ENCODE assay signal across 9 cellular contexts in genomic region chr19:47391510-47392223, GRCh38. TPM values are rescaled to one million over a fixed set of nuclear protein-coding genes. Genes with fewer than 3 reads are reported as not detected.
A peak's percentile ranks its signal among the peaks of the same experiment; 100 is the strongest.
DNase-seq lines count a peak whose midpoint lies in the region; ATAC-seq and TF ChIP-seq lines count a peak whose summit lies in the region.
"Had no signal": no experiment of that assay in that cellular context is flagged by ENCODE, and none has a peak within 500 bp of the region (broad histone marks: within the 10 kb centered on the region; RNA-seq: fewer than 3 reads in every experiment).

No MANE protein-coding gene starts in this region.

- no peaks in the 10 kb centered on the region for H3K9me3 ChIP-seq in Panc1 (ENCODE audit: control insufficient read depth, insufficient read depth, low read depth, low read length)
- H3K9me3 ChIP-seq in stomach = no peaks in the 10 kb centered on the region

- CTCF ChIA-PET in Panc1 (lab: Charles Lee) = interaction anchor here (0.5 to 1.1 kb wide), 4 partner anchors 41 to 107 kb away, joined by 3 to 8 read pairs (median 3); partner anchors contain the start of gene DHX34

- ATAC-seq in Panc1 (peak; percentile 92), HG02870 (IDR thresholded peaks at IDR 0.05; ENCODE audit: unreplicated experiment) (no peak)
- ATAC-seq in activated T-cell treated with anti-CD3 and anti-CD28 coated beads, Interleukin-2, amount 50 U/mL, for 4 hours = peak; percentile 82 to 87

- no peak overlapping the region for H3K4me3 Mint-ChIP-seq in activated T-cell treated with anti-CD3 and anti-CD28 coated beads, Interleukin-2, amount 50 U/mL, for 4 hours
- H3K4me3 Mint-ChIP-seq in neural crest cell = peak overlapping the region; percentile 62

- DNase-seq in COR-L47 (lab: John Stamatoyannopoulos, UW) = peak; percentile 42
- peak; percentile 64 for DNase-seq in HT1080 (ENCODE audit: low read depth)
- peak; percentile 36 for DNase-seq in Panc1 (ENCODE audit: low read depth, low spot score)
- peak; percentile 81 for DNase-seq in activated T-cell treated with anti-CD3 and anti-CD28 coated beads, Interleukin-2, amount 50 U/mL, for 4 hours
- DNase-seq in fibroblast of pulmonary artery (ENCODE audit: low read depth) = peak; percentile 79
- DNase-seq in neural crest cell (ENCODE audit: low read depth, low spot score) = peak; percentile 94
- peak; percentile 82 for DNase-seq in stomach

- in situ Hi-C loops in Panc1 (cut with HindIII; ENCODE audit: low pct_unique_long_range_greater_than_20kb, low sequenced_read_pairs) = no loop called here

- WGBS in stomach, 5 donors = 31 to 38% (median 33%) methylated on average over 15 of the region's 15 CpGs

- peaks cover 15% of the 10 kb centered on the region for H3K27me3 Mint-ChIP-seq in activated T-cell treated with anti-CD3 and anti-CD28 coated beads, Interleukin-2, amount 50 U/mL, for 4 hours (ENCODE audit: low read depth)
- H3K27me3 Mint-ChIP-seq in neural crest cell (ENCODE audit: low read depth) = peaks cover 11% of the 10 kb centered on the region

- TF ChIP-seq CTCF in Panc1 (IDR thresholded peaks at IDR 0.05) = peak; percentile 91
- TF ChIP-seq CTCF in fibroblast of pulmonary artery (IDR thresholded peaks at IDR 0.05; ENCODE audit: low read length, missing control alignments) = peak; percentile 94
- TF ChIP-seq CTCF in neural crest cell (conservative IDR thresholded peaks at IDR 0.05) = peak; percentile 92
- peak in 5 of 7 experiments; percentile 62 to 88 (median 82) for TF ChIP-seq CTCF in stomach (IDR thresholded peaks at IDR 0.05)

- no peaks in the 10 kb centered on the region for H3K9me3 Mint-ChIP-seq in activated T-cell treated with anti-CD3 and anti-CD28 coated beads, Interleukin-2, amount 50 U/mL, for 4 hours
- no peaks in the 10 kb centered on the region for H3K9me3 Mint-ChIP-seq in neural crest cell

- H3K36me3 ChIP-seq in Panc1 (ENCODE audit: control insufficient read depth, insufficient read depth, low read length) (no peaks in the 10 kb centered on the region), stomach (no peaks in the 10 kb centered on the region)

- no peak overlapping the region for H3K4me3 ChIP-seq in Panc1 (ENCODE audit: low read depth in 2 of 2, low read length in 2 of 2)
- no peak overlapping the region for H3K4me3 ChIP-seq in fibroblast of pulmonary artery (replicated peaks; ENCODE audit: low read depth, low read length)
- H3K4me3 ChIP-seq in stomach = no peak overlapping the region

- H3K27ac ChIP-seq in Panc1 (ENCODE audit: low read length) (no peak overlapping the region), stomach (no peak overlapping the region)

- BruUV-seq in Panc1 (replicated peaks; lab: Mats Ljungman, UMichigan) = no TSS peak

- POLR2A ChIA-PET in Panc1 (lab: Charles Lee) = no interaction called here

- no peak for TF ChIP-seq POLR2A in stomach (IDR thresholded peaks at IDR 0.05)

- H3K27ac Mint-ChIP-seq in neural crest cell (ENCODE audit: unreplicated experiment) = peak overlapping the region; percentile 96

- intact Hi-C loops in Panc1 (cut with micrococcal nuclease; ENCODE audit: unreplicated experiment) (loop anchor here (10.0 kb wide), 1 partner anchor 97 kb away; no protein-coding TSS in a partner anchor), stomach (cut with DNase I; ENCODE audit: low total_unique reads) (no loop called here)

- H3K4me1 Mint-ChIP-seq in activated T-cell treated with anti-CD3 and anti-CD28 coated beads, Interleukin-2, amount 50 U/mL, for 4 hours (ENCODE audit: low read depth) = peaks cover 2% of the 10 kb centered on the region
- peaks cover 15% of the 10 kb centered on the region for H3K4me1 Mint-ChIP-seq in neural crest cell

- TF ChIP-seq EP300 in stomach (IDR thresholded peaks at IDR 0.05) = no peak

- H3K4me1 ChIP-seq in Panc1 (ENCODE audit: control insufficient read depth, insufficient read depth, low read length) (no peaks in the 10 kb centered on the region), stomach (peaks cover 0 to 8% (median 0%) of the 10 kb centered on the region in 4 donors)

- H3K36me3 Mint-ChIP-seq in activated T-cell treated with anti-CD3 and anti-CD28 coated beads, Interleukin-2, amount 50 U/mL, for 4 hours (ENCODE audit: insufficient read depth) = no peaks in the 10 kb centered on the region
- H3K36me3 Mint-ChIP-seq in neural crest cell (ENCODE audit: low read depth) = no peaks in the 10 kb centered on the region

- H3K27me3 ChIP-seq in Panc1 (ENCODE audit: control insufficient read depth, insufficient read depth, low read length) (no peaks in the 10 kb centered on the region), stomach (peaks cover 0 to 12% (median 0%) of the 10 kb centered on the region in 3 donors)

RNA-seq across cellular contexts. Expression of gene MEIS3, which starts 27.7 kb away (rescaled TPM):
- total RNA-seq in HT1080 (2014; rRNA removed; shearing (Covaris generic)) = 3.2 and 6.3 TPM in 2 replicates
- 3.0 TPM in 2 replicates for polyA plus RNA-seq in HT1080 (2015; cell fraction: cytosol; rRNA removed)
- 2.9 and 4.4 TPM in 2 replicates for polyA plus RNA-seq in HT1080 (2015; cell fraction: nucleus; rRNA removed)
- total RNA-seq in Panc1 (2021; ENCODE audit: unreplicated experiment) (11.3 TPM), neural crest cell (99.9 and 109 TPM in 2 replicates), stomach (10 to 100 TPM in 3 of 5 donors, 1 to 10 TPM in 2; 3.1 to 18.2 (median 10.5) TPM)
- 20.1 TPM for polyA plus RNA-seq in Panc1 (2012; ENCODE audit: insufficient read length)
- under 1 TPM in 1 of 3 donors, not detected in 2; 0.16 TPM for total RNA-seq in activated T-cell treated with anti-CD3 and anti-CD28 coated beads, Interleukin-2, amount 50 U/mL, for 4 hours
- polyA plus RNA-seq in stomach = 10 to 100 TPM; 11.9 to 16.7 (median 15.3) TPM
- total RNA-seq: activated CD8-positive, alpha-beta memory T cell treated with anti-CD3 and anti-CD28 coated beads for 36 hours had no signal

RNA-seq across cellular contexts. Expression of gene DHX34, which starts 42.6 kb away (rescaled TPM):
- 25.9 and 26.8 TPM in 2 replicates for total RNA-seq in HT1080 (2014; rRNA removed; shearing (Covaris generic))
- 17.3 and 17.7 TPM in 2 replicates for polyA plus RNA-seq in HT1080 (2015; cell fraction: cytosol; rRNA removed)
- polyA plus RNA-seq in HT1080 (2015; cell fraction: nucleus; rRNA removed) = 53.4 and 57.7 TPM in 2 replicates
- 29.2 TPM for total RNA-seq in Panc1 (2021; ENCODE audit: unreplicated experiment)
- polyA plus RNA-seq in Panc1 (2012; ENCODE audit: insufficient read length) = 26.8 TPM
- 10 to 100 TPM; 38.1 to 41.0 (median 38.6) TPM for total RNA-seq in activated T-cell treated with anti-CD3 and anti-CD28 coated beads, Interleukin-2, amount 50 U/mL, for 4 hours
- total RNA-seq in neural crest cell = 31.6 and 32.4 TPM in 2 replicates
- total RNA-seq in stomach = 10 to 100 TPM in 4 of 5 donors, 1 to 10 TPM in 1; 8.1 to 28.6 (median 13.4) TPM
- 1 to 10 TPM; 6.9 to 9.7 (median 9.0) TPM for polyA plus RNA-seq in stomach

RNA-seq across cellular contexts. Expression of gene C5AR2, which starts 59.7 kb away (rescaled TPM):
- total RNA-seq in HT1080 (2014; rRNA removed; shearing (Covaris generic)) = 0.30 TPM in 1 of 2 replicates, not detected in the other
- polyA plus RNA-seq in HT1080 (2015; cell fraction: cytosol; rRNA removed) = 0.01 TPM in 1 of 2 replicates, not detected in the other
- not detected in 2 replicates for polyA plus RNA-seq in HT1080 (2015; cell fraction: nucleus; rRNA removed)
- total RNA-seq in Panc1 (2021; ENCODE audit: unreplicated experiment) (0.03 TPM), neural crest cell (not detected in 2 replicates), stomach (10 to 100 TPM in 1 of 5 donors, under 1 TPM in 2, not detected in 2; 0.73 to 11.1 (median 0.87) TPM)
- polyA plus RNA-seq in Panc1 (2012; ENCODE audit: insufficient read length) = 0.36 TPM
- not detected for total RNA-seq in activated T-cell treated with anti-CD3 and anti-CD28 coated beads, Interleukin-2, amount 50 U/mL, for 4 hours
- under 1 TPM; 0.13 to 0.93 (median 0.76) TPM for polyA plus RNA-seq in stomach
- total RNA-seq: activated CD8-positive, alpha-beta memory T cell treated with anti-CD3 and anti-CD28 coated beads for 36 hours had no signal

Comparison
In these comparisons a context has a peak if more than half of its experiments do, and no peak if none do; other contexts are left out.
1. DNase-seq: peak in every context shown above with its lines; median percentile 94 in neural crest cell; 82 in stomach; 81 in activated T-cell treated with anti-CD3 and anti-CD28 coated beads, Interleukin-2, amount 50 U/mL, for 4 hours; 79 in fibroblast of pulmonary artery; 64 in HT1080; 42 in COR-L47; 36 in Panc1.